ENCODE assay signal across 17 cellular contexts in genomic region chr5:168215646-168216045, GRCh38.
"Had no signal": no experiment of that assay in that cellular context is flagged by ENCODE, and none has a peak within 500 bp of the region (broad histone marks: within the 10 kb centered on the region; RNA-seq: fewer than 3 reads in every experiment).

No MANE protein-coding gene starts in this region.

- H3K27me3 Mint-ChIP-seq: effector memory CD8-positive, alpha-beta T cell had no signal

- H3K4me1 ChIP-seq: gastrocnemius medialis, lower lobe of right lung, prostate gland had no signal

- H3K4me1 Mint-ChIP-seq: activated CD4-positive, alpha-beta memory T cell treated with anti-CD3 and anti-CD28 coated beads, Interleukin-2, amount 10 ng/mL, durations not matched to agents 7 days and 5 days had no signal

- H3K4me3 Mint-ChIP-seq: activated CD4-positive, alpha-beta memory T cell treated with anti-CD3 and anti-CD28 coated beads, Interleukin-2, amount 10 ng/mL, durations not matched to agents 7 days and 5 days; activated T-cell treated with anti-CD3 and anti-CD28 coated beads, Interleukin-2, amount 50 U/mL, for 4 hours; dendritic cell treated with granulocyte-macrophage colony-stimulating factor and Interleukin-4, amounts not matched to agents 40 ng/mL and 50 ng/mL, for 4 days; effector memory CD8-positive, alpha-beta T cell; mesothelial cell of epicardium had no signal

- H3K9me3 Mint-ChIP-seq: activated CD4-positive, alpha-beta memory T cell treated with anti-CD3 and anti-CD28 coated beads, Interleukin-2, amount 10 ng/mL, durations not matched to agents 7 days and 5 days; activated T-cell treated with anti-CD3 and anti-CD28 coated beads, Interleukin-2, amount 50 U/mL, for 4 hours; dendritic cell treated with granulocyte-macrophage colony-stimulating factor and Interleukin-4, amounts not matched to agents 40 ng/mL and 50 ng/mL, for 4 days; effector memory CD8-positive, alpha-beta T cell; mesothelial cell of epicardium had no signal

- DNase-seq: activated CD4-positive, alpha-beta memory T cell treated with anti-CD3 and anti-CD28 coated beads, Interleukin-2, amount 10 ng/mL, durations not matched to agents 7 days and 5 days; activated CD4-positive, alpha-beta T cell treated with anti-CD3 and anti-CD28 coated beads for 4 hours; activated effector memory CD4-positive, alpha-beta T cell treated with Interleukin-2 at 50 U/mL for 16 hours; activated naive CD4-positive, alpha-beta T cell treated with anti-CD3 and anti-CD28 coated beads, Interleukin-2, amount 50 U/mL, for 16 hours; activated T-cell treated with anti-CD3 and anti-CD28 coated beads, Interleukin-2, amount 50 U/mL, for 4 hours; effector memory CD8-positive, alpha-beta T cell; gastrocnemius medialis; heart left ventricle; lower lobe of right lung; stimulated activated CD4-positive, alpha-beta T cell treated with anti-CD3 and anti-CD28 coated beads, Interleukin-4, amount 100 ng/mL, for 4 hours; stimulated activated CD8-positive, alpha-beta memory T cell treated with anti-CD3 and anti-CD28 coated beads, Interleukin-4, amount 100 ng/mL, for 48 hours; stimulated activated naive CD4-positive, alpha-beta T cell treated with Interleukin-2 at 50 U/mL for 16 hours had no signal

- H3K9me3 ChIP-seq: gastrocnemius medialis, heart left ventricle, lower lobe of right lung, prostate gland had no signal

- H3K4me3 ChIP-seq: gastrocnemius medialis, heart left ventricle, lower lobe of right lung, prostate gland, smooth muscle cell had no signal

- H3K36me3 Mint-ChIP-seq: mesothelial cell of epicardium had no signal

- H3K27me3 ChIP-seq: gastrocnemius medialis, heart left ventricle had no signal

- H3K4me2 ChIP-seq: smooth muscle cell had no signal

- ATAC-seq: activated T-cell treated with anti-CD3 and anti-CD28 coated beads, Interleukin-2, amount 50 U/mL, for 4 hours; effector memory CD8-positive, alpha-beta T cell; gastrocnemius medialis; heart left ventricle; lower lobe of right lung; right cardiac atrium had no signal

- H3K36me3 ChIP-seq: gastrocnemius medialis, lower lobe of right lung, prostate gland had no signal

- H3K27ac Mint-ChIP-seq: activated CD4-positive, alpha-beta memory T cell treated with anti-CD3 and anti-CD28 coated beads, Interleukin-2, amount 10 ng/mL, durations not matched to agents 7 days and 5 days; dendritic cell treated with granulocyte-macrophage colony-stimulating factor and Interleukin-4, amounts not matched to agents 40 ng/mL and 50 ng/mL, for 4 days; effector memory CD8-positive, alpha-beta T cell; mesothelial cell of epicardium had no signal

- H3K27ac ChIP-seq: gastrocnemius medialis, heart left ventricle, lower lobe of right lung, prostate gland had no signal
